Comparison of ENCODE assay signal across 8 cellular contexts in the genomic region with DNA sequence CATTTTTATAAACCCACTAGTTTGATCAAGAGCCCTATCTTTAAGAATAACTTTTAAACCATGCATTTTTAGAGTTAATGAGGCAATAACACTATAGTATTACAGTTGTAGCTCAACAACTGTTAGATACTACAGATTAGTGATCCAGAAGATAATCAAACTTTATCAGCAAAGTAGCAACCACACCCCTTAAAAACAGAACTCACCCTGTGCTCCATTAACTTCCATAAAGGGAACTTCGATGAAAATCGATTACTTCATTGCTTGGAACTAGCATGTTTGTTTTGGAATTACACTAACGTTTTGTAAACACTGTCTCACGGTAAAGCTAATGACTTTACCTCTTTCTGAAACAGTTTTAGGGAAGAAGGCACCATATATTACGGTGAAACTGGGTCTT. TPM values are rescaled to one million over a fixed set of nuclear protein-coding genes. Genes with fewer than 3 reads are reported as not detected.
DNase-seq lines count a peak whose midpoint lies in the region; ATAC-seq and TF ChIP-seq lines count a peak whose summit lies in the region.

No MANE protein-coding gene starts in this region.

- DNase-seq in left ventricle myocardium inferior (no peak), Right ventricle myocardium superior (no peak), astrocyte of the hippocampus (ENCODE audit: low read depth, low spot score) (peak; percentile 11), mesenchymal stem cell (peak; percentile 21), AG20443 (ENCODE audit: low spot score) (no peak), SW 1271 (lab: John Stamatoyannopoulos, UW) (no peak), dermis blood vessel endothelial cell (no peak), NCI-H1092 (lab: John Stamatoyannopoulos, UW) (no peak)

- no peak for ATAC-seq in Right ventricle myocardium superior (ENCODE audit: poor library complexity)

- TF ChIP-seq CTCF in left ventricle myocardium inferior (IDR thresholded peaks at IDR 0.05; ENCODE audit: borderline replicate concordance) = no peak

- H3K27me3 ChIP-seq in left ventricle myocardium inferior (ENCODE audit: low read depth) (no peaks in the 10 kb centered on the region), mesenchymal stem cell (ENCODE audit: control insufficient read depth in 1 of 2, insufficient read depth in 1 of 2, low read length in 2 of 2) (no peaks in the 10 kb centered on the region)

- no peak overlapping the region for H2BK120ac ChIP-seq in mesenchymal stem cell (ENCODE audit: low read depth, low read length)

- H3K79me1 ChIP-seq in mesenchymal stem cell (replicated peaks; ENCODE audit: low read length, poor library complexity, severe bottlenecking) = peaks cover 7% of the 10 kb centered on the region

- H3K9me3 ChIP-seq in left ventricle myocardium inferior (replicated peaks) (no peaks in the 10 kb centered on the region), mesenchymal stem cell (ENCODE audit: control insufficient read depth, low read length) (no peaks in the 10 kb centered on the region)

- no peak overlapping the region for H2BK5ac ChIP-seq in mesenchymal stem cell (ENCODE audit: low read depth, low read length, poor library complexity, severe bottlenecking)

- peak overlapping the region; percentile 42 for H3K4me2 ChIP-seq in mesenchymal stem cell (ENCODE audit: low read length, poor library complexity, severe bottlenecking)

- peak overlapping the region; percentile 96 for H3K4me3 ChIP-seq in left ventricle myocardium inferior
- peak overlapping the region in 1 of 2 experiments; percentile 93 for H3K4me3 ChIP-seq in mesenchymal stem cell (ENCODE audit: insufficient read depth in 1 of 2, low read depth in 1 of 2, low read length in 2 of 2)

- no peak overlapping the region for H2AK5ac ChIP-seq in mesenchymal stem cell (ENCODE audit: low read length, severe bottlenecking)

- no peak overlapping the region for H2BK15ac ChIP-seq in mesenchymal stem cell (ENCODE audit: low read depth, poor library complexity, severe bottlenecking)

- H3K27ac ChIP-seq in left ventricle myocardium inferior (replicated peaks) (peak overlapping the region; percentile 93), mesenchymal stem cell (ENCODE audit: low read length, poor library complexity, severe bottlenecking) (no peak overlapping the region)

- no peak overlapping the region for H4K8ac ChIP-seq in mesenchymal stem cell (ENCODE audit: low read length)

- peaks cover 6% of the 10 kb centered on the region for H3K36me3 ChIP-seq in left ventricle myocardium inferior
- peaks cover 0 to 5% of the 10 kb centered on the region in 2 experiments for H3K36me3 ChIP-seq in mesenchymal stem cell (ENCODE audit: control insufficient read depth in 1 of 2, insufficient read depth in 2 of 2, low read depth in 1 of 2, low read length in 2 of 2)

- H3K9ac ChIP-seq in mesenchymal stem cell (ENCODE audit: low read length) = peak overlapping the region; percentile 92

- H2AFZ ChIP-seq in mesenchymal stem cell (ENCODE audit: low read depth, low read length) = no peak overlapping the region

- intact Hi-C loops in left ventricle myocardium inferior (cut with micrococcal nuclease) = no loop called here
- intact Hi-C loops in Right ventricle myocardium superior (cut with DNase I) = no loop called here

- H4K91ac ChIP-seq in mesenchymal stem cell (ENCODE audit: low read length) = no peak overlapping the region

- WGBS in mesenchymal stem cell = 0% methylated on average over 1 of the region's 5 CpGs

- no peak overlapping the region for H3K23ac ChIP-seq in mesenchymal stem cell (ENCODE audit: low read length in 2 of 2)

- no peak overlapping the region for H2BK12ac ChIP-seq in mesenchymal stem cell (ENCODE audit: low read length in 2 of 2)

- H3K4ac ChIP-seq in mesenchymal stem cell (ENCODE audit: low read depth in 1 of 2, low read length in 2 of 2) = no peak overlapping the region

- H3K4me1 ChIP-seq in left ventricle myocardium inferior (peaks cover 30% of the 10 kb centered on the region), mesenchymal stem cell (ENCODE audit: control insufficient read depth, insufficient read depth, low read depth, low read length) (no peaks in the 10 kb centered on the region)

- no peak overlapping the region for H3K14ac ChIP-seq in mesenchymal stem cell (ENCODE audit: low read length in 2 of 2)

- H3K18ac ChIP-seq in mesenchymal stem cell (ENCODE audit: low read depth in 1 of 2, low read length in 2 of 2) = no peak overlapping the region

RNA-seq across cellular contexts. Expression of a gene that starts 1.4 kb away (rescaled TPM):
- total RNA-seq in left ventricle myocardium inferior (4.6 TPM), Right ventricle myocardium superior (5.6 TPM), dermis blood vessel endothelial cell (11.1 and 13.7 TPM in 2 replicates)
- 18.8 TPM for polyA plus RNA-seq in mesenchymal stem cell (2013, experiment 1 of 2)
- 21.8 TPM for polyA plus RNA-seq in mesenchymal stem cell (2013, experiment 2 of 2)

Comparison
In these comparisons a context has a peak if more than half of its experiments do, and no peak if none do; other contexts are left out.
1. DNase-seq: peak in astrocyte of the hippocampus (single experiment) and mesenchymal stem cell (single experiment); none in left ventricle myocardium inferior (single experiment), Right ventricle myocardium superior (single experiment), AG20443 (single experiment), SW 1271 (0 of 2), dermis blood vessel endothelial cell (single experiment) and NCI-H1092 (single experiment).